Comparison of ENCODE assay signal across 9 cellular contexts in genomic region chr19:12723383-12723642, GRCh38. TPM values are rescaled to one million over a fixed set of nuclear protein-coding genes. Genes with fewer than 3 reads are reported as not detected.
DNase-seq lines count a peak whose midpoint lies in the region; ATAC-seq, FAIRE-seq and TF ChIP-seq lines count a peak whose summit lies in the region.
"Had no signal": no experiment of that assay in that cellular context is flagged by ENCODE, and none has a peak within 500 bp of the region (broad histone marks: within the 10 kb centered on the region; RNA-seq: fewer than 3 reads in every experiment).

No MANE protein-coding gene starts in this region.

- intact Hi-C loops in ovary (cut with DNase I), result no loop called here

- H3K27ac Mint-ChIP-seq in effector memory CD8-positive, alpha-beta T cell, result peak overlapping the region; percentile 90 to 93

- peak overlapping the region; percentile 92 for H3K4me3 ChIP-seq in OCI-LY3 (ENCODE audit: low read length)
- H3K4me3 ChIP-seq in ovary, result peak overlapping the region; percentile 78

- H3K36me3 ChIP-seq in OCI-LY3 (replicated peaks; ENCODE audit: low read depth, low read length) (peaks cover 27% of the 10 kb centered on the region), ovary (no peaks in the 10 kb centered on the region)

- no peaks in the 10 kb centered on the region for H3K27me3 Mint-ChIP-seq in effector memory CD8-positive, alpha-beta T cell

- peaks cover 43% of the 10 kb centered on the region for H3K36me3 Mint-ChIP-seq in effector memory CD8-positive, alpha-beta T cell (ENCODE audit: insufficient read depth)

- H3K27ac ChIP-seq in OCI-LY3 (ENCODE audit: low read length) (peak overlapping the region; percentile 77), ovary (peak overlapping the region in 1 of 2 donors; percentile 91)

- no peak for TF ChIP-seq EP300 in ovary (IDR thresholded peaks at IDR 0.05)

- peak overlapping the region; percentile 91 for H2AFZ ChIP-seq in OCI-LY3 (ENCODE audit: low read depth, low read length)

- H3K4me1 ChIP-seq in OCI-LY3 (ENCODE audit: low read length) (peaks cover 14% of the 10 kb centered on the region), ovary (ENCODE audit: insufficient read depth) (peaks cover 8% of the 10 kb centered on the region)

- TF ChIP-seq POLR2A in GM12892 (IDR thresholded peaks at IDR 0.05; ENCODE audit: low read depth, low read length) (no peak), ovary (IDR thresholded peaks at IDR 0.05) (no peak)

- H3K4me2 ChIP-seq in OCI-LY3 (ENCODE audit: low read length), result peak overlapping the region; percentile 87

- ATAC-seq in effector memory CD8-positive, alpha-beta T cell (replicated peaks), result no peak
- ATAC-seq in omental fat pad (ENCODE audit: low FRiP score) (no peak), GM18868 (IDR thresholded peaks at IDR 0.05; ENCODE audit: unreplicated experiment) (no peak)

- DNase-seq in GM12892 (ENCODE audit: insufficient read length) (no peak), ovary (no peak), omental fat pad (ENCODE audit: low spot score) (no peak), NCI-H1105 (lab: John Stamatoyannopoulos, UW) (no peak), NCI-H187 (lab: John Stamatoyannopoulos, UW) (no peak)
- no peak for DNase-seq in effector memory CD8-positive, alpha-beta T cell

- TF ChIP-seq CTCF in OCI-LY3 (IDR thresholded peaks at IDR 0.05; ENCODE audit: low read depth, low read length) (no peak), ovary (IDR thresholded peaks at IDR 0.05) (no peak), omental fat pad (IDR thresholded peaks at IDR 0.05) (no peak)

- H3K79me2 ChIP-seq in OCI-LY3 (ENCODE audit: low read length), result peaks cover 60% of the 10 kb centered on the region

- H4K20me1 ChIP-seq in OCI-LY3 (ENCODE audit: insufficient read depth, low read length), result peaks cover 7% of the 10 kb centered on the region; the same call in 1 of the 2 replicates

- peak overlapping the region; percentile 94 to 96 for H3K4me3 Mint-ChIP-seq in effector memory CD8-positive, alpha-beta T cell

- H3K4me1 Mint-ChIP-seq in effector memory CD8-positive, alpha-beta T cell (ENCODE audit: low read depth in 2 of 2), result peaks cover 34 to 36% of the 10 kb centered on the region in 2 donors

- no peaks in the 10 kb centered on the region for H3K9me3 ChIP-seq in OCI-LY3 (ENCODE audit: insufficient read depth, low read length)
- no peaks in the 10 kb centered on the region for H3K9me3 ChIP-seq in ovary

- WGBS in ovary, 3 donors, result 0 to 1% (median 0%) methylated on average over 7 of the region's 7 CpGs

- peak overlapping the region; percentile 97 for H3K9ac ChIP-seq in OCI-LY3 (ENCODE audit: low read length)

- H3K27me3 ChIP-seq in OCI-LY3 (ENCODE audit: low read depth, low read length) (no peaks in the 10 kb centered on the region), ovary (no peaks in the 10 kb centered on the region)

- H3K9me3 Mint-ChIP-seq in effector memory CD8-positive, alpha-beta T cell, result no peaks in the 10 kb centered on the region

- peak; percentile 70 for FAIRE-seq in GM12892 (lab: Jason Lieb, UNC)

RNA-seq across cellular contexts. Expression of gene TNPO2, which starts 0.4 kb away (rescaled TPM):
- 25.6 TPM for polyA plus RNA-seq in GM12892 (2012; ENCODE audit: missing spikeins)
- 100 to 1,000 TPM in 2 of 7 donors, 10 to 100 TPM in 5; 42.1 to 109 (median 89.9) TPM for total RNA-seq in ovary
- polyA plus RNA-seq in ovary, result 10 to 100 TPM; 41.5 to 51.6 TPM
- total RNA-seq in omental fat pad, result 10 to 100 TPM; 44.8 to 95.4 (median 55.8) TPM

RNA-seq across cellular contexts. Expression of gene TRIR, which starts 11.2 kb away (rescaled TPM):
- polyA plus RNA-seq in GM12892 (2012; ENCODE audit: missing spikeins), result 140 TPM
- 100 to 1,000 TPM; 134 to 476 (median 186) TPM for total RNA-seq in ovary
- 100 to 1,000 TPM; 243 to 288 TPM for polyA plus RNA-seq in ovary
- 100 to 1,000 TPM; 309 to 348 (median 323) TPM for total RNA-seq in omental fat pad

RNA-seq across cellular contexts. Expression of gene GET3, which starts 14.0 kb away (rescaled TPM):
- polyA plus RNA-seq in GM12892 (2012; ENCODE audit: missing spikeins), result 78.1 TPM
- total RNA-seq in ovary (10 to 100 TPM; 26.2 to 59.0 (median 47.7) TPM), omental fat pad (10 to 100 TPM; 36.6 to 55.4 (median 48.9) TPM)
- polyA plus RNA-seq in ovary, result 10 to 100 TPM; 42.6 to 68.1 TPM

RNA-seq across cellular contexts. Expression of gene FBXW9, which starts 26.9 kb away (rescaled TPM):
- polyA plus RNA-seq in GM12892 (2012; ENCODE audit: missing spikeins), result 3.7 TPM
- total RNA-seq in ovary (10 to 100 TPM in 1 of 7 donors, 1 to 10 TPM in 6; 3.5 to 14.8 (median 5.2) TPM), omental fat pad (1 to 10 TPM; 3.2 to 5.6 (median 4.4) TPM)
- polyA plus RNA-seq in ovary, result 1 to 10 TPM in 1 of 2 donors, under 1 TPM in 1; 0.37 to 6.8 TPM

RNA-seq across cellular contexts. Expression of gene BEST2, which starts 28.3 kb away (rescaled TPM):
- polyA plus RNA-seq in GM12892 (2012; ENCODE audit: missing spikeins), result 0.25 TPM
- not detected for total RNA-seq in ovary
- not detected for polyA plus RNA-seq in ovary
- not detected for total RNA-seq in omental fat pad
- total RNA-seq: subcutaneous adipose tissue had no signal
